2 cellular contexts compared by ENCODE assay signal in the genomic region with DNA sequence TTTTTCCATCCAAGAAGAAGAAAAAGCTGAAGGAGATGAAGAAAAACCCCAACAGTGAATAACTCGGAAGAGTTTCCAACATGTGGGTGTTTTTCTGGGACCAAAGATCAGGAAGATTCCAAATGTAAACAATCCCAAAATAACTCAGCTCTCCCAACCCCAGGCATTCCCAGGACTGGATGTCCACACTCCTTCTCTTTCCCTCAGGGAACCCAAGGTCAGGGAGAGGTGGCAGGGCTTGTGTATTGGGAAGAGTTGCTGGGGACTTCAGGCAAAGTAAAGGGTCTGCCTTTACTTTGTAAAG.
TF ChIP-seq lines count a peak whose summit lies in the region.

No MANE protein-coding gene starts in this region.

TF ChIP-seq in H1, 55 proteins besides CTCF, POLR2A, EP300 and RAD21:
- TF ChIP-seq RXRA (IDR thresholded peaks at IDR 0.05; ENCODE audit: insufficient read depth, low read depth, low read length) (no peak), CTBP2 (IDR thresholded peaks at IDR 0.05; ENCODE audit: borderline replicate concordance, insufficient read depth, insufficient read length, low read length) (no peak), CBX5 (IDR thresholded peaks at IDR 0.05; ENCODE audit: low read depth, low read length) (no peak), HDAC6 (IDR thresholded peaks at IDR 0.05; ENCODE audit: low read depth, low read length) (no peak), NRF1 (IDR thresholded peaks at IDR 0.05; ENCODE audit: low read depth, low read length) (no peak), JUN (IDR thresholded peaks at IDR 0.05; ENCODE audit: low read depth, low read length) (no peak), RFX5 (IDR thresholded peaks at IDR 0.05; ENCODE audit: borderline replicate concordance, low read depth, low read length) (no peak), JUND (IDR thresholded peaks at IDR 0.05; ENCODE audit: low read length) (no peak), SAP30 (IDR thresholded peaks at IDR 0.05; ENCODE audit: insufficient read depth, insufficient replicate concordance, low read length) (no peak), RBBP5 (IDR thresholded peaks at IDR 0.05; ENCODE audit: borderline replicate concordance, low read depth, low read length) (no peak), E2F6 (IDR thresholded peaks at IDR 0.05) (no peak), FOSL1 (IDR thresholded peaks at IDR 0.05; ENCODE audit: insufficient read depth, low read depth, low read length) (no peak), SIN3A (conservative IDR thresholded peaks at IDR 0.05 in 1 of 2, IDR thresholded peaks at IDR 0.05 in 1 of 2; ENCODE audit: low read depth in 1 of 2, low read length in 2 of 2) (no peak), MAX (IDR thresholded peaks at IDR 0.05) (no peak), SP2 (IDR thresholded peaks at IDR 0.05; ENCODE audit: low read length) (no peak), GABPA (IDR thresholded peaks at IDR 0.05; ENCODE audit: borderline replicate concordance, insufficient read depth, low read length) (no peak), BCL11A (IDR thresholded peaks at IDR 0.05; ENCODE audit: low read depth in 2 of 2, low read length in 2 of 2) (no peak), EGR1 (IDR thresholded peaks at IDR 0.05; ENCODE audit: borderline replicate concordance, low read depth, low read length) (no peak)
- TF ChIP-seq, protein P1, sequence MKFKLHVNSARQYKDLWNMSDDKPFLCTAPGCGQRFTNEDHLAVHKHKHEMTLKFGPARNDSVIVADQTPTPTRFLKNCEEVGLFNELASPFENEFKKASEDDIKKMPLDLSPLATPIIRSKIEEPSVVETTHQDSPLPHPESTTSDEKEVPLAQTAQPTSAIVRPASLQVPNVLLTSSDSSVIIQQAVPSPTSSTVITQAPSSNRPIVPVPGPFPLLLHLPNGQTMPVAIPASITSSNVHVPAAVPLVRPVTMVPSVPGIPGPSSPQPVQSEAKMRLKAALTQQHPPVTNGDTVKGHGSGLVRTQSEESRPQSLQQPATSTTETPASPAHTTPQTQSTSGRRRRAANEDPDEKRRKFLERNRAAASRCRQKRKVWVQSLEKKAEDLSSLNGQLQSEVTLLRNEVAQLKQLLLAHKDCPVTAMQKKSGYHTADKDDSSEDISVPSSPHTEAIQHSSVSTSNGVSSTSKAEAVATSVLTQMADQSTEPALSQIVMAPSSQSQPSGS (IDR thresholded peaks at IDR 0.05; ENCODE audit: low read length), result no peak

TF ChIP-seq in liver, 16 proteins besides CTCF, POLR2A, EP300 and RAD21:
- peak; percentile 36 for TF ChIP-seq SP1 (IDR thresholded peaks at IDR 0.05)
- TF ChIP-seq REST (IDR thresholded peaks at IDR 0.05), result peak; percentile 90
- TF ChIP-seq EGR1 (IDR thresholded peaks at IDR 0.05; ENCODE audit: low read depth in 2 of 2), result no peak
- TF ChIP-seq NR2F2 (IDR thresholded peaks at IDR 0.05), result peak; percentile 57
